ENCODE assay signal across 7 cellular contexts in the genomic region with DNA sequence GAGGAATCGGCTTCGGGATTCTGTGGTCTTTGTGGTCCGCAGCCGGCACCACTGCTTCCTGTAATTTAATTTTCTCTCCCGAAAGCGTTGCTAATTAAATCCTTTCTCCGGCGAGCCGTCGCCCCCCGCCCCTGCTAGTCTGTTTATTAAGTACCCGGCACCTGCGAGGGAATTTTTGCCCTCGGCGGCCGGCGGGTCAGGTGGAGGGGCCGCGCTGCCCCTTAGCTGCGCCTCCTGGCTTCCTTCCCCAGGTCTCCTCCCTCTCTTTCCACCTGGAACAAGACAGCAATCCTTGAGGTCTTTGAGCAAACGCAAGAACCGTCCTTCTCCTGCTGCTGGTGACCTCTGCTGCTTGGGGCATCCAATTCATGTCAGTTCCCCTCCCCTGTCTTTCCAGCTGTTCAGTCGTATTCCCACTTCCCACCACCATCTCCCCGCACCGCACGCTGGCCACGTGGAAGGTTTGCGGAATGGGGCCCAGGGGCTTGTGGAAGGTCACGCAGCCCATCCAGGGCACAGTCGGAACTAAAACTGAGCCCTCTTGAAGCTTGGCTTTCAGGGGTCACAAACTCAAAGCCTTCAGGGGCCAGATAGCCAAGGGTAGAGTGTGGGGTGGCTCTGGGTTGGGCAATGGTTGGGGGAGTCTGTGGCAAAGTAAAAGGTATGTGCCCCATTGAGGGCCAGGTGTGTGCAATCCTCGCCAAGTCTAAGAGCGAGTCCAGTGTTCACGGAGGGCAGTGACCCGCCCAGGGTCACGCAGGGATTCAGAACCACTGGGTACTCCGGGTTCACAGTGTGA. TPM values are rescaled to one million over a fixed set of nuclear protein-coding genes. Genes with fewer than 3 reads are reported as not detected.
A peak's percentile ranks its signal among the peaks of the same experiment; 100 is the strongest.
DNase-seq lines count a peak whose midpoint lies in the region; ATAC-seq and TF ChIP-seq lines count a peak whose summit lies in the region.

No MANE protein-coding gene starts in this region.

- H3K4me3 Mint-ChIP-seq in WTC11 = peak overlapping the region; percentile 72

- H3K27me3 ChIP-seq in H7 (ENCODE audit: control insufficient read depth, insufficient read depth, low read length) (peaks cover 17% of the 10 kb centered on the region), spleen (replicated peaks in 1 of 7) (peaks cover 0 to 39% (median 6%) of the 10 kb centered on the region in 7 donors)

- no peak overlapping the region; the same call in 1 of the 2 replicates for H3K27ac Mint-ChIP-seq in WTC11

- intact Hi-C loops in spleen (cut with DNase I; ENCODE audit: low total_unique reads) (no loop called here), mucosa of descending colon (cut with DNase I, micrococcal nuclease) (no loop called here)

- H3K27ac ChIP-seq in spleen = peak overlapping the region in 4 of 8 donors; percentile 32 to 87 (median 84)

- peak; percentile 76 for DNase-seq in H7
- no peak for DNase-seq in WTC11 (ENCODE audit: low spot score)
- DNase-seq in spleen = no peak
- DNase-seq in mucosa of descending colon = no peak
- DNase-seq in GDM1 (lab: John Stamatoyannopoulos, UW) = no peak

- 27 to 29% (median 28%) methylated on average over 31 to 36 of the region's 36 CpGs for WGBS in spleen, 5 donors

- no peaks in the 10 kb centered on the region for H3K9me3 ChIP-seq in spleen
- no peaks in the 10 kb centered on the region for H3K9me3 ChIP-seq in mucosa of descending colon

- ATAC-seq in WTC11 (peak; percentile 10), mucosa of descending colon (no peak), GM21737 (IDR thresholded peaks at IDR 0.05; ENCODE audit: unreplicated experiment) (no peak)

- peaks cover 57% of the 10 kb centered on the region for H3K4me1 Mint-ChIP-seq in WTC11

- H3K4me3 ChIP-seq in H7 (ENCODE audit: insufficient read depth, low read depth, low read length) (peak overlapping the region; percentile 67), iPS-11a (ENCODE audit: low read depth, low read length) (peak overlapping the region; percentile 66), spleen (peak overlapping the region in 7 of 8 donors; percentile 36 to 68 (median 51)), mucosa of descending colon (no peak overlapping the region)

- H3K36me3 ChIP-seq in H7 (replicated peaks; ENCODE audit: control insufficient read depth, insufficient read depth, low read length) = no peaks in the 10 kb centered on the region
- H3K36me3 ChIP-seq in spleen = no peaks in the 10 kb centered on the region
- no peaks in the 10 kb centered on the region for H3K36me3 ChIP-seq in mucosa of descending colon (ENCODE audit: low read depth)

- peaks cover 7% of the 10 kb centered on the region for H3K27me3 Mint-ChIP-seq in WTC11 (ENCODE audit: low read depth)

- POLR2A ChIA-PET in WTC11 (lab: Charles Lee) = interaction anchor here (0.6 kb wide), 1 partner anchor 1185 kb away, joined by 3 read pairs; no protein-coding TSS in a partner anchor

- TF ChIP-seq CTCF in WTC11 (IDR thresholded peaks at IDR 0.05) = no peak
- TF ChIP-seq CTCF in spleen (IDR thresholded peaks at IDR 0.05 in 8 of 11, conservative IDR thresholded peaks at IDR 0.05 in 3 of 11) = peak in 5 of 11 experiments; percentile 19 to 53 (median 47)
- no peak for TF ChIP-seq CTCF in mucosa of descending colon (IDR thresholded peaks at IDR 0.05)

- TF ChIP-seq POLR2A in spleen (IDR thresholded peaks at IDR 0.05) = no peak

- H3K36me3 Mint-ChIP-seq in WTC11 = no peaks in the 10 kb centered on the region

- no peaks in the 10 kb centered on the region for H3K9me3 Mint-ChIP-seq in WTC11

- CTCF ChIA-PET in WTC11 (lab: Charles Lee) = interaction anchor here (0.6 to 4.6 kb wide), 18 partner anchors 9 to 253 kb away, joined by 3 to 60 read pairs (median 6); partner anchors contain the start of genes CIPC and ZDHHC22

- H3K4me1 ChIP-seq in spleen (peaks cover 39 to 54% (median 48%) of the 10 kb centered on the region in 6 donors), mucosa of descending colon (ENCODE audit: low read depth) (peaks cover 37% of the 10 kb centered on the region)

TF ChIP-seq in WTC11, 78 proteins besides CTCF, POLR2A, EP300 and RAD21 (continues in another document):
- TF ChIP-seq ZNF232 (CRISPR knock-in tag; IDR thresholded peaks at IDR 0.05) (no peak), MYBL2 (CRISPR knock-in tag; IDR thresholded peaks at IDR 0.05) (no peak), SP1 (CRISPR knock-in tag; conservative IDR thresholded peaks at IDR 0.05) (0 out of 2 replicates have a peak, but pooled peaks have one; percentile 22), ATF6 (CRISPR knock-in tag; IDR thresholded peaks at IDR 0.05) (no peak), MAX (CRISPR knock-in tag; IDR thresholded peaks at IDR 0.05) (peak; percentile 11; the same call in 1 of the 2 replicates), TP53 (CRISPR knock-in tag; IDR thresholded peaks at IDR 0.05) (no peak), ZNF138 (CRISPR knock-in tag; conservative IDR thresholded peaks at IDR 0.05) (no peak), ATF2 (CRISPR knock-in tag; IDR thresholded peaks at IDR 0.05; ENCODE audit: borderline replicate concordance, low read depth) (no peak), ETV6 (CRISPR knock-in tag; IDR thresholded peaks at IDR 0.05) (no peak), TCF7 (CRISPR knock-in tag; IDR thresholded peaks at IDR 0.05; ENCODE audit: low read depth) (no peak), GABPB1 (CRISPR knock-in tag; IDR thresholded peaks at IDR 0.05) (no peak), IRF2 (CRISPR knock-in tag; IDR thresholded peaks at IDR 0.05; ENCODE audit: borderline replicate concordance, low read depth) (no peak)
- TF ChIP-seq, protein P1, sequence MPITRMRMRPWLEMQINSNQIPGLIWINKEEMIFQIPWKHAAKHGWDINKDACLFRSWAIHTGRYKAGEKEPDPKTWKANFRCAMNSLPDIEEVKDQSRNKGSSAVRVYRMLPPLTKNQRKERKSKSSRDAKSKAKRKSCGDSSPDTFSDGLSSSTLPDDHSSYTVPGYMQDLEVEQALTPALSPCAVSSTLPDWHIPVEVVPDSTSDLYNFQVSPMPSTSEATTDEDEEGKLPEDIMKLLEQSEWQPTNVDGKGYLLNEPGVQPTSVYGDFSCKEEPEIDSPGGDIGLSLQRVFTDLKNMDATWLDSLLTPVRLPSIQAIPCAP (CRISPR knock-in tag; IDR thresholded peaks at IDR 0.05) = no peak
- TF ChIP-seq, protein P2, sequence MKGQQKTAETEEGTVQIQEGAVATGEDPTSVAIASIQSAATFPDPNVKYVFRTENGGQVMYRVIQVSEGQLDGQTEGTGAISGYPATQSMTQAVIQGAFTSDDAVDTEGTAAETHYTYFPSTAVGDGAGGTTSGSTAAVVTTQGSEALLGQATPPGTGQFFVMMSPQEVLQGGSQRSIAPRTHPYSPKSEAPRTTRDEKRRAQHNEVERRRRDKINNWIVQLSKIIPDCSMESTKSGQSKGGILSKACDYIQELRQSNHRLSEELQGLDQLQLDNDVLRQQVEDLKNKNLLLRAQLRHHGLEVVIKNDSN (CRISPR knock-in tag; IDR thresholded peaks at IDR 0.05) = no peak; the same call in 1 of the 2 replicates

RNA-seq across cellular contexts. Expression of gene ZDHHC22, which starts 16.1 kb away (rescaled TPM):
- total RNA-seq in H7 (2014; rRNA removed; shearing (Covaris generic)) = 8.9 and 11.6 TPM in 2 replicates
- total RNA-seq in WTC11 (2021) = 38.6 to 47.7 TPM (median 39.3 TPM) in 3 replicates
- not detected for total RNA-seq in spleen
- under 1 TPM in 1 of 3 donors, not detected in 2; 0.02 TPM for polyA plus RNA-seq in spleen
- 1 to 10 TPM in 1 of 3 donors, not detected in 2; 1.7 TPM for total RNA-seq in mucosa of descending colon

RNA-seq across cellular contexts. Expression of gene CIPC, which starts 27.4 kb away (rescaled TPM):
- 18.7 and 22.3 TPM in 2 replicates for total RNA-seq in H7 (2014; rRNA removed; shearing (Covaris generic))
- 22.5 to 25.4 TPM (median 24.2 TPM) in 3 replicates for total RNA-seq in WTC11 (2021)
- total RNA-seq in spleen = 10 to 100 TPM; 14.9 to 33.8 (median 24.7) TPM
- polyA plus RNA-seq in spleen = 1 to 10 TPM; 4.2 to 9.6 (median 5.1) TPM
- 10 to 100 TPM; 45.7 to 84.9 (median 61.0) TPM for total RNA-seq in mucosa of descending colon

RNA-seq across cellular contexts. Expression of gene TMEM63C, which starts 56.1 kb away (rescaled TPM):
- total RNA-seq in H7 (2014; rRNA removed; shearing (Covaris generic)) = 2.1 and 2.2 TPM in 2 replicates
- 3.6 to 8.8 TPM (median 6.0 TPM) in 3 replicates for total RNA-seq in WTC11 (2021)
- total RNA-seq in spleen = 10 to 100 TPM in 2 of 7 donors, 1 to 10 TPM in 5; 2.8 to 13.4 (median 8.7) TPM
- 1 to 10 TPM in 1 of 3 donors, under 1 TPM in 2; 0.20 to 2.4 (median 0.24) TPM for polyA plus RNA-seq in spleen
- 10 to 100 TPM; 21.2 to 40.8 (median 34.9) TPM for total RNA-seq in mucosa of descending colon
